Comparison of ENCODE assay signal across 29 cellular contexts in genomic region chr9:118426772-118427171, GRCh38.
"Had no signal": no experiment of that assay in that cellular context is flagged by ENCODE, and none has a peak within 500 bp of the region (broad histone marks: within the 10 kb centered on the region; RNA-seq: fewer than 3 reads in every experiment).

No MANE protein-coding gene starts in this region.

- ATAC-seq: stimulated activated effector memory CD8-positive, alpha-beta T cell treated with anti-CD3 and anti-CD28 coated beads, Interleukin-12 subunit alpha, Interleukin-12 subunit beta, amount 100 ng/mL, for 72 hours; stimulated activated memory B cell treated with anti-CD40 and anti-IgM and Interleukin-4, amounts not matched to agents 10 μg/mL and 1 μg/mL and 100 μg/mL, for 72 hours; stimulated activated naive B cell treated with anti-CD40 and anti-IgM and Interleukin-4, amounts not matched to agents 10 μg/mL and 1 μg/mL and 100 μg/mL, for 72 hours; stimulated activated naive CD8-positive, alpha-beta T cell treated with anti-CD3 and anti-CD28 coated beads, Interleukin-15, amount 100 ng/mL, for 72 hours; stimulated activated naive CD8-positive, alpha-beta T cell treated with anti-CD3 and anti-CD28 coated beads, Interleukin-15, Interleukin-2, amounts not matched to agents 100 U/mL and 50 U/mL, for 24 hours; upper lobe of right lung had no signal

- H3K4me3 Mint-ChIP-seq: stimulated activated effector memory CD8-positive, alpha-beta T cell treated with anti-CD3 and anti-CD28 coated beads, Interleukin-12 subunit alpha, Interleukin-12 subunit beta, amount 100 ng/mL, for 72 hours; stimulated activated memory B cell treated with anti-CD40 and anti-IgM and Interleukin-4, amounts not matched to agents 10 μg/mL and 1 μg/mL and 100 μg/mL, for 72 hours; stimulated activated naive B cell treated with anti-CD40 and anti-IgM and Interleukin-4, amounts not matched to agents 10 μg/mL and 1 μg/mL and 100 μg/mL, for 72 hours; stimulated activated naive CD8-positive, alpha-beta T cell treated with anti-CD3 and anti-CD28 coated beads, Interleukin-15, amount 100 ng/mL, for 72 hours; stimulated activated naive CD8-positive, alpha-beta T cell treated with anti-CD3 and anti-CD28 coated beads, Interleukin-15, Interleukin-2, amounts not matched to agents 100 ng/mL and 50 ng/mL, for 24 hours; type B pancreatic cell had no signal

- H3K4me3 ChIP-seq: stomach, suprapubic skin, testis, thoracic aorta, thyroid gland, tibial artery, tibial nerve, transverse colon, upper lobe of left lung, upper lobe of right lung, uterus, vagina had no signal

- H3K4me1 ChIP-seq: stomach, suprapubic skin, testis, thyroid gland, tibial artery, tibial nerve, upper lobe of left lung, upper lobe of right lung, uterus, vagina had no signal

- H3K9me3 ChIP-seq: stomach, suprapubic skin, testis, thoracic aorta, thyroid gland, tibial artery, tibial nerve, transverse colon, upper lobe of left lung, upper lobe of right lung, uterus, vagina had no signal

- H3K4me1 Mint-ChIP-seq: stimulated activated effector memory CD8-positive, alpha-beta T cell treated with anti-CD3 and anti-CD28 coated beads, Interleukin-12 subunit alpha, Interleukin-12 subunit beta, amount 100 ng/mL, for 72 hours; stimulated activated memory B cell treated with anti-CD40 and anti-IgM and Interleukin-4, amounts not matched to agents 10 μg/mL and 1 μg/mL and 100 μg/mL, for 72 hours; stimulated activated naive B cell treated with anti-CD40 and anti-IgM and Interleukin-4, amounts not matched to agents 10 μg/mL and 1 μg/mL and 100 μg/mL, for 72 hours; stimulated activated naive CD8-positive, alpha-beta T cell treated with anti-CD3 and anti-CD28 coated beads, Interleukin-15, amount 100 ng/mL, for 72 hours had no signal

- H3K36me3 Mint-ChIP-seq: stimulated activated effector memory CD8-positive, alpha-beta T cell treated with anti-CD3 and anti-CD28 coated beads, Interleukin-12 subunit alpha, Interleukin-12 subunit beta, amount 100 ng/mL, for 72 hours; stimulated activated memory B cell treated with anti-CD40 and anti-IgM and Interleukin-4, amounts not matched to agents 10 μg/mL and 1 μg/mL and 100 μg/mL, for 72 hours; stimulated activated naive B cell treated with anti-CD40 and anti-IgM and Interleukin-4, amounts not matched to agents 10 μg/mL and 1 μg/mL and 100 μg/mL, for 72 hours; type B pancreatic cell had no signal

- H3K27ac ChIP-seq: stomach, suprapubic skin, testis, thoracic aorta, thyroid gland, tibial artery, tibial nerve, transverse colon, upper lobe of left lung, upper lobe of right lung, uterus, vagina had no signal

- H3K9me3 Mint-ChIP-seq: stimulated activated memory B cell treated with anti-CD40 and anti-IgM and Interleukin-4, amounts not matched to agents 10 μg/mL and 1 μg/mL and 100 μg/mL, for 72 hours; stimulated activated naive B cell treated with anti-CD40 and anti-IgM and Interleukin-4, amounts not matched to agents 10 μg/mL and 1 μg/mL and 100 μg/mL, for 72 hours; type B pancreatic cell had no signal

- H3K27me3 Mint-ChIP-seq: stimulated activated memory B cell treated with anti-CD40 and anti-IgM and Interleukin-4, amounts not matched to agents 10 μg/mL and 1 μg/mL and 100 μg/mL, for 72 hours; stimulated activated naive B cell treated with anti-CD40 and anti-IgM and Interleukin-4, amounts not matched to agents 10 μg/mL and 1 μg/mL and 100 μg/mL, for 72 hours; stimulated activated naive CD8-positive, alpha-beta T cell treated with anti-CD3 and anti-CD28 coated beads, Interleukin-15, amount 100 ng/mL, for 72 hours; stimulated activated naive CD8-positive, alpha-beta T cell treated with anti-CD3 and anti-CD28 coated beads, Interleukin-15, Interleukin-2, amounts not matched to agents 100 ng/mL and 50 ng/mL, for 24 hours; type B pancreatic cell had no signal

- DNase-seq: stimulated activated CD4-positive, alpha-beta T cell treated with anti-CD3 and anti-CD28 coated beads, Interleukin-2, amount 100 ng/mL, for 48 hours; stimulated activated CD4-positive, alpha-beta T cell treated with anti-CD3 and anti-CD28 coated beads, Interleukin-4, amount 100 ng/mL, for 1 hour; stimulated activated CD4-positive, alpha-beta T cell treated with anti-CD3 and anti-CD28 coated beads, Interleukin-4, amount 100 ng/mL, for 24 hours; stimulated activated CD4-positive, alpha-beta T cell treated with anti-CD3 and anti-CD28 coated beads, Interleukin-4, amount 100 ng/mL, for 4 hours; stimulated activated CD8-positive, alpha-beta memory T cell treated with anti-CD3 and anti-CD28 coated beads, Interleukin-4, amount 100 ng/mL, for 48 hours; stimulated activated naive B cell treated with anti-CD40 and anti-IgM and Interleukin-4, amounts not matched to agents 10 μg/mL and 1 μg/mL and 100 μg/mL, for 72 hours; stimulated activated naive CD4-positive, alpha-beta T cell; stimulated activated naive CD4-positive, alpha-beta T cell treated with Interleukin-2 at 50 U/mL for 16 hours; stimulated activated naive CD8-positive, alpha-beta T cell treated with anti-CD3 and anti-CD28 coated beads, Interleukin-15, amount 100 ng/mL, for 72 hours; stimulated activated naive CD8-positive, alpha-beta T cell treated with anti-CD3 and anti-CD28 coated beads, Interleukin-15, Interleukin-2, amounts not matched to agents 100 U/mL and 50 U/mL, for 24 hours; stomach; substantia nigra; testis; thyroid gland; tibial artery; transverse colon; trophoblast cell; upper lobe of left lung; upper lobe of right lung; uterus had no signal

- H3K27me3 ChIP-seq: stomach, suprapubic skin, testis, thyroid gland, tibial artery, tibial nerve, transverse colon, upper lobe of left lung, upper lobe of right lung, uterus, vagina had no signal

- H3K27ac Mint-ChIP-seq: stimulated activated effector memory CD8-positive, alpha-beta T cell treated with anti-CD3 and anti-CD28 coated beads, Interleukin-12 subunit alpha, Interleukin-12 subunit beta, amount 100 ng/mL, for 72 hours; stimulated activated memory B cell treated with anti-CD40 and anti-IgM and Interleukin-4, amounts not matched to agents 10 μg/mL and 1 μg/mL and 100 μg/mL, for 72 hours; stimulated activated naive B cell treated with anti-CD40 and anti-IgM and Interleukin-4, amounts not matched to agents 10 μg/mL and 1 μg/mL and 100 μg/mL, for 72 hours; stimulated activated naive CD8-positive, alpha-beta T cell treated with anti-CD3 and anti-CD28 coated beads, Interleukin-15, amount 100 ng/mL, for 72 hours; stimulated activated naive CD8-positive, alpha-beta T cell treated with anti-CD3 and anti-CD28 coated beads, Interleukin-15, Interleukin-2, amounts not matched to agents 100 ng/mL and 50 ng/mL, for 24 hours; type B pancreatic cell had no signal

- FAIRE-seq: urothelium cell line had no signal

- H3K36me3 ChIP-seq: stomach, suprapubic skin, thoracic aorta, thyroid gland, tibial artery, tibial nerve, transverse colon, upper lobe of left lung, upper lobe of right lung, uterus, vagina had no signal
